Comparison of ENCODE assay signal across 1 cellular context in genomic region chr20:54148947-54149764, GRCh38.
A peak's percentile ranks its signal among the peaks of the same experiment; 100 is the strongest.
TF ChIP-seq lines count a peak whose summit lies in the region.

No MANE protein-coding gene starts in this region.

TF ChIP-seq in HepG2, 621 proteins besides CTCF, POLR2A, EP300 and RAD21 (continued from another document):
- TF ChIP-seq MAZ (IDR thresholded peaks at IDR 0.05; ENCODE audit: borderline replicate concordance, low read depth, low read length) (no peak), MAZ (CRISPR knock-in tag; IDR thresholded peaks at IDR 0.05; ENCODE audit: low read depth) (no peak), ZNF558 (CRISPR knock-in tag; IDR thresholded peaks at IDR 0.05; ENCODE audit: borderline replicate concordance) (no peak), ZNF451 (CRISPR knock-in tag; IDR thresholded peaks at IDR 0.05) (no peak), ZNF510 (CRISPR knock-in tag; IDR thresholded peaks at IDR 0.05; ENCODE audit: low read depth) (no peak), SNRNP70 (IDR thresholded peaks at IDR 0.05; ENCODE audit: low read depth, low read length) (no peak), ATF6 (CRISPR knock-in tag; conservative IDR thresholded peaks at IDR 0.05) (no peak), HIC2 (CRISPR knock-in tag; IDR thresholded peaks at IDR 0.05; ENCODE audit: low read depth) (no peak), ZZZ3 (CRISPR knock-in tag; IDR thresholded peaks at IDR 0.05; ENCODE audit: borderline replicate concordance) (no peak), ZBTB21 (CRISPR knock-in tag; IDR thresholded peaks at IDR 0.05) (peak; percentile 26; the same call in 1 of the 2 replicates), NFE2L2 (IDR thresholded peaks at IDR 0.05; ENCODE audit: low read length) (0 out of 2 replicates have a peak, but pooled peaks have one; percentile 32), MXD1 (CRISPR knock-in tag; IDR thresholded peaks at IDR 0.05) (no peak), SRSF4 (IDR thresholded peaks at IDR 0.05; ENCODE audit: low read depth, low read length, poor library complexity, severe bottlenecking) (no peak), ARHGAP35 (CRISPR knock-in tag; IDR thresholded peaks at IDR 0.05; ENCODE audit: borderline replicate concordance) (no peak), ZSCAN29 (CRISPR knock-in tag; conservative IDR thresholded peaks at IDR 0.05) (no peak), ZNF333 (CRISPR knock-in tag; IDR thresholded peaks at IDR 0.05; ENCODE audit: borderline replicate concordance) (no peak), ZBTB38 (CRISPR knock-in tag; IDR thresholded peaks at IDR 0.05) (no peak), CCDC6 (CRISPR knock-in tag; IDR thresholded peaks at IDR 0.05) (no peak), TFDP2 (CRISPR knock-in tag; IDR thresholded peaks at IDR 0.05) (no peak)
